Comparison of ENCODE assay signal across 8 cellular contexts in genomic region chr5:132293066-132293991, GRCh38. TPM values are rescaled to one million over a fixed set of nuclear protein-coding genes. Genes with fewer than 3 reads are reported as not detected.
DNase-seq lines count a peak whose midpoint lies in the region; ATAC-seq and TF ChIP-seq lines count a peak whose summit lies in the region.

No MANE protein-coding gene starts in this region.

- POLR2A ChIA-PET in HEK293T (lab: Yijun Ruan, JAX): interaction anchor here (0.6 to 2.8 kb wide), 54 partner anchors 8 to 535 kb away, joined by 3 to 57 read pairs (median 5); partner anchors contain the start of genes IRF1, KIF3A, P4HA2 and RAD50

- peaks cover 63% of the 10 kb centered on the region for H3K27me3 Mint-ChIP-seq in activated naive CD4-positive, alpha-beta T cell treated with anti-CD3 and anti-CD28 coated beads, Interleukin-2, amount 10 ng/mL, durations not matched to agents 7 days and 5 days

- H3K9me3 Mint-ChIP-seq in activated naive CD4-positive, alpha-beta T cell treated with anti-CD3 and anti-CD28 coated beads, Interleukin-2, amount 10 ng/mL, durations not matched to agents 7 days and 5 days: no peaks in the 10 kb centered on the region

- 2 to 10% methylated on average over 7 to 8 of the region's 50 CpGs for whole genome bisulfite sequencing in gastroesophageal sphincter (ENCODE audit: low coverage in 1 of 2), 2 donors

- no peaks in the 10 kb centered on the region for H3K27me3 ChIP-seq in SJSA1 (replicated peaks)
- no peaks in the 10 kb centered on the region for H3K27me3 ChIP-seq in gastroesophageal sphincter

- peak overlapping the region; percentile 83 for H3K4me3 Mint-ChIP-seq in activated naive CD4-positive, alpha-beta T cell treated with anti-CD3 and anti-CD28 coated beads, Interleukin-2, amount 10 ng/mL, durations not matched to agents 7 days and 5 days

- no peak overlapping the region for H3K27ac Mint-ChIP-seq in activated naive CD4-positive, alpha-beta T cell treated with anti-CD3 and anti-CD28 coated beads, Interleukin-2, amount 10 ng/mL, durations not matched to agents 7 days and 5 days

- H3K9me3 ChIP-seq in SJSA1 (replicated peaks) (no peaks in the 10 kb centered on the region), gastroesophageal sphincter (no peaks in the 10 kb centered on the region)

- H3K27ac ChIP-seq in SJSA1: peak overlapping the region; percentile 96
- peak overlapping the region; percentile 90 to 99 (median 96) for H3K27ac ChIP-seq in gastroesophageal sphincter

- peak in 3 of 4 experiments; percentile 12 to 42 (median 23) for TF ChIP-seq CTCF in gastroesophageal sphincter (IDR thresholded peaks at IDR 0.05)

- DNase-seq in G401 (ENCODE audit: low spot score): peak; percentile 89
- peak; percentile 76 for DNase-seq in HEK293T (ENCODE audit: extremely low spot score)
- peak; percentile 78 for DNase-seq in MV-4-11 (lab: John Stamatoyannopoulos, UW)
- peak; percentile 96 to 98 for DNase-seq in SJSA1 (ENCODE audit: low read depth in 1 of 2, low spot score in 2 of 2)
- DNase-seq in activated naive CD4-positive, alpha-beta T cell treated with anti-CD3 and anti-CD28 coated beads, Interleukin-2, amount 10 ng/mL, durations not matched to agents 7 days and 5 days: peak; percentile 67
- peak; percentile 41 for DNase-seq in non-pigmented ciliary epithelial cell (ENCODE audit: low read depth)
- DNase-seq in superior temporal gyrus (ENCODE audit: extremely low spot score): peak; percentile 78

- H3K4me3 ChIP-seq in SJSA1: peak overlapping the region; percentile 50
- peak overlapping the region; percentile 51 to 73 for H3K4me3 ChIP-seq in gastroesophageal sphincter

- peak; percentile 79 for ATAC-seq in gastroesophageal sphincter

- in situ Hi-C loops in G401 (cut with HindIII; ENCODE audit: low sequenced_read_pairs): no loop called here

- TF ChIP-seq POLR2A in gastroesophageal sphincter (IDR thresholded peaks at IDR 0.05): peak in 1 of 2 donors; percentile 39

- H3K4me1 ChIP-seq in SJSA1 (replicated peaks) (peaks cover 36% of the 10 kb centered on the region), gastroesophageal sphincter (peaks cover 0 to 31% (median 4%) of the 10 kb centered on the region in 3 donors)

- TF ChIP-seq EP300 in gastroesophageal sphincter (IDR thresholded peaks at IDR 0.05): no peak

- H3K36me3 ChIP-seq in SJSA1: peaks cover 5% of the 10 kb centered on the region; the same call in 1 of the 2 replicates
- no peaks in the 10 kb centered on the region for H3K36me3 ChIP-seq in gastroesophageal sphincter

- H3K4me1 Mint-ChIP-seq in activated naive CD4-positive, alpha-beta T cell treated with anti-CD3 and anti-CD28 coated beads, Interleukin-2, amount 10 ng/mL, durations not matched to agents 7 days and 5 days: peaks cover 17% of the 10 kb centered on the region

- no peaks in the 10 kb centered on the region for H3K36me3 Mint-ChIP-seq in activated naive CD4-positive, alpha-beta T cell treated with anti-CD3 and anti-CD28 coated beads, Interleukin-2, amount 10 ng/mL, durations not matched to agents 7 days and 5 days

- CTCF ChIA-PET in HEK293T (lab: Yijun Ruan, JAX): interaction anchor here (0.7 to 2.3 kb wide), 5 partner anchors 10 to 209 kb away, joined by 3 to 14 read pairs (median 4); no protein-coding TSS in a partner anchor
- CTCF ChIA-PET in activated naive CD4-positive, alpha-beta T cell treated with anti-CD3 and anti-CD28 coated beads, Interleukin-2, amount 10 ng/mL, durations not matched to agents 7 days and 5 days (lab: Charles Lee): interaction anchor here (0.9 to 2.6 kb wide), 5 partner anchors 19 to 86 kb away, joined by 3 to 12 read pairs (median 5); no protein-coding TSS in a partner anchor

TF ChIP-seq in HEK293T, 16 proteins besides CTCF, POLR2A, EP300 and RAD21:
- TF ChIP-seq SP1 (IDR thresholded peaks at IDR 0.05) (no peak), FOXM1 (IDR thresholded peaks at IDR 0.05; ENCODE audit: borderline replicate concordance) (peak; percentile 63; the same call in 1 of the 2 replicates), ELF4 (IDR thresholded peaks at IDR 0.05) (peak; percentile 41; the same call in 1 of the 2 replicates)

RNA-seq across cellular contexts. Expression of gene SLC22A4, which starts 0.9 kb away (rescaled TPM):
- 0.31 TPM in 1 of 2 replicates, not detected in the other for total RNA-seq in G401 (2014; rRNA removed; shearing (Covaris generic))
- 3.8 and 4.4 TPM in 2 replicates for total RNA-seq in SJSA1 (2014; rRNA removed; shearing (Covaris generic))
- 1 to 10 TPM in 1 of 4 donors, under 1 TPM in 3; 0.25 to 1.1 (median 0.61) TPM for total RNA-seq in gastroesophageal sphincter

RNA-seq across cellular contexts. Expression of gene PDLIM4, which starts 35.8 kb away (rescaled TPM):
- total RNA-seq in G401 (2014; rRNA removed; shearing (Covaris generic)): not detected in 2 replicates
- 52.2 and 94.1 TPM in 2 replicates for total RNA-seq in SJSA1 (2014; rRNA removed; shearing (Covaris generic))
- total RNA-seq in gastroesophageal sphincter: 100 to 1,000 TPM in 1 of 4 donors, 10 to 100 TPM in 3; 75.0 to 200 (median 92.7) TPM

Comparison
In these comparisons a context has a peak if more than half of its experiments do, and no peak if none do; other contexts are left out.
1. Peak in every context shown above with its lines: DNase-seq, ATAC-seq, H3K4me3 ChIP-seq and H3K27ac ChIP-seq.
2. DNase-seq: peak in every context shown above with its lines; median percentile 97 in SJSA1; 89 in G401; 78 in MV-4-11; 78 in superior temporal gyrus; 76 in HEK293T; 67 in activated naive CD4-positive, alpha-beta T cell treated with anti-CD3 and anti-CD28 coated beads, Interleukin-2, amount 10 ng/mL, durations not matched to agents 7 days and 5 days; 41 in non-pigmented ciliary epithelial cell.
3. RNA of gene PDLIM4, which starts 35.8 kb away (total RNA-seq): 75.0 to 200 TPM in gastroesophageal sphincter and 52.2 to 94.1 TPM in SJSA1; not detected in G401; every median in the first group is over 10 times any median in the second.